8 cellular contexts compared by ENCODE assay signal in genomic region chr3:135965506-135966348, GRCh38. TPM values are rescaled to one million over a fixed set of nuclear protein-coding genes. Genes with fewer than 3 reads are reported as not detected.
A peak's percentile ranks its signal among the peaks of the same experiment; 100 is the strongest.
DNase-seq lines count a peak whose midpoint lies in the region; ATAC-seq and TF ChIP-seq lines count a peak whose summit lies in the region.

Gene PPP2R3A (plus strand): TSS chr3:135965728. CDS start chr3:136001499, 35,771 bp downstream.

- no peak for TF ChIP-seq POLR2A in erythroblast (IDR thresholded peaks at IDR 0.05; ENCODE audit: low read length)

- H3K4me1 ChIP-seq in BLaER1 treated with 17β-estradiol and CSF1 and Interleukin-3, amounts not matched to agents 10 nM and 100 nM, result peaks cover 0 to 13% (median 6%) of the 10 kb centered on the region in 10 experiments; a peak in 12 of 20 replicates

- H3K9me3 ChIP-seq in BLaER1 treated with 17β-estradiol and CSF1 and Interleukin-3, amounts not matched to agents 10 nM and 100 nM (replicated peaks in 1 of 11), result peaks cover 7 to 21% (median 13%) of the 10 kb centered on the region in 11 experiments; a peak in 21 of 22 replicates

- H3K9ac ChIP-seq in BLaER1 treated with 17β-estradiol and CSF1 and Interleukin-3, amounts not matched to agents 10 nM and 100 nM, result peak within 1 kb of the TSS; percentile 62 to 77 (median 71)

- no peaks in the 10 kb centered on the region for H4K20me1 ChIP-seq in BLaER1 treated with 17β-estradiol and CSF1 and Interleukin-3, amounts not matched to agents 10 nM and 100 nM

- H3K36me3 ChIP-seq in BLaER1 treated with 17β-estradiol and CSF1 and Interleukin-3, amounts not matched to agents 10 nM and 100 nM, result no peaks in the 10 kb centered on the region

- peak within 1 kb of the TSS; percentile 56 to 76 (median 68) for H3K4me3 ChIP-seq in BLaER1 treated with 17β-estradiol and CSF1 and Interleukin-3, amounts not matched to agents 10 nM and 100 nM

- H3K4me2 ChIP-seq in BLaER1 treated with 17β-estradiol and CSF1 and Interleukin-3, amounts not matched to agents 10 nM and 100 nM, result peak within 1 kb of the TSS; percentile 65 to 82 (median 77)

- peak within 1 kb of the TSS in 9 of 11 experiments; percentile 11 to 59 (median 39); a peak in 14 of 22 replicates for H3K27ac ChIP-seq in BLaER1 treated with 17β-estradiol and CSF1 and Interleukin-3, amounts not matched to agents 10 nM and 100 nM

- DNase-seq in HK-2 (ENCODE audit: unreplicated experiment) (peak; percentile 97), OCI-M1 (lab: John Stamatoyannopoulos, UW) (peak; percentile 47), erythroblast (lab: John Stamatoyannopoulos, UW) (peak; percentile 86 to 89), mucosa of gallbladder (ENCODE audit: low spot score) (peak; percentile 77)
- peak; percentile 83 to 86 for DNase-seq in activated T-cell treated with anti-CD3 and anti-CD28 coated beads, Interleukin-2, amount 50 U/mL, for 48 hours
- peak; percentile 57 to 62 for DNase-seq in stimulated activated CD8-positive, alpha-beta memory T cell treated with anti-CD3 and anti-CD28 coated beads, Interleukin-2, amount 100 ng/mL, for 48 hours (ENCODE audit: low read depth in 2 of 2)

- ATAC-seq in GM19463 (IDR thresholded peaks at IDR 0.05; ENCODE audit: unreplicated experiment), result peak; percentile 78

- no peaks in the 10 kb centered on the region for H3K27me3 ChIP-seq in BLaER1 treated with 17β-estradiol and CSF1 and Interleukin-3, amounts not matched to agents 10 nM and 100 nM

RNA-seq across cellular contexts. Expression of gene PPP2R3A, which starts in this region (rescaled TPM):
- 16.9 TPM for total RNA-seq in mucosa of gallbladder

Comparison
In these comparisons a context has a peak if more than half of its experiments do, and no peak if none do; other contexts are left out.
1. Peak in every context shown above with its lines: DNase-seq, ATAC-seq, H3K4me3 ChIP-seq and H3K27ac ChIP-seq.
2. DNase-seq: peak in every context shown above with its lines; median percentile 97 in HK-2; 88 in erythroblast; 84 in activated T-cell treated with anti-CD3 and anti-CD28 coated beads, Interleukin-2, amount 50 U/mL, for 48 hours; 77 in mucosa of gallbladder; 60 in stimulated activated CD8-positive, alpha-beta memory T cell treated with anti-CD3 and anti-CD28 coated beads, Interleukin-2, amount 100 ng/mL, for 48 hours; 47 in OCI-M1.